ENCODE assay signal across 10 cellular contexts in the genomic region with DNA sequence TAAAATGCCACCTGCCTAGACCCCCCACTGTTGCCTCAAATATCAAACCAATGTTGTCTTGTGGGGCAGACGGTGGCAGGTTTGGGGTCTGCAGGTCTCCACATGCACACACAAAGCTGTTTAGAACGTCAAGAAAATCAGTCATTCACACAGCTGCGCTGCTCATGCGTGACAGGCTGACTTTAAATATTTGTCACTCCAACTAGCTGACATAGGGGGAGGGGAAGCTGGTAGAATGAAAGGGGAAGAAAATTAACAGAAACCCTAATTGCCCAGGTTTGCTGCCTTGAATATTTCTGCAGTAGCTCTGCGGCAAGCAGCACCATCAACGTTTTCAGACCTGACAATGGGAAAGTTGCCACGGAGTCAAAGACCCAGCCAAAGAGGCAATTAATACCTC.
DNase-seq lines count a peak whose midpoint lies in the region; ATAC-seq and TF ChIP-seq lines count a peak whose summit lies in the region.
"Had no signal": no experiment of that assay in that cellular context is flagged by ENCODE, and none has a peak within 500 bp of the region (broad histone marks: within the 10 kb centered on the region; RNA-seq: fewer than 3 reads in every experiment).

No MANE protein-coding gene starts in this region.

- peaks cover 0 to 26% (median 11%) of the 10 kb centered on the region in 4 donors for H3K4me1 ChIP-seq in tibial artery
- H3K4me1 ChIP-seq: testis had no signal

- H3K27ac ChIP-seq in tibial artery: no peak overlapping the region
- H3K27ac ChIP-seq: testis had no signal

- no peaks in the 10 kb centered on the region for H3K9me3 ChIP-seq in tibial artery
- H3K9me3 ChIP-seq: SK-N-SH, testis had no signal

- H3K4me3 ChIP-seq in tibial artery: no peak overlapping the region
- H3K4me3 ChIP-seq: testis had no signal

- H3K27me3 Mint-ChIP-seq in HFFc6 (ENCODE audit: insufficient read depth): peaks cover 9% of the 10 kb centered on the region
- H3K27me3 Mint-ChIP-seq in CD14-positive monocyte (ENCODE audit: low read depth in 3 of 3): peaks cover 34 to 56% (median 44%) of the 10 kb centered on the region in 3 donors

- peak; percentile 44 for DNase-seq in NCI-H146 (lab: John Stamatoyannopoulos, UW)
- DNase-seq in left kidney (ENCODE audit: low read depth, low spot score): peak; percentile 88
- no peak for DNase-seq in HFFc6
- no peak for DNase-seq in CD14-positive monocyte (ENCODE audit: low spot score)
- DNase-seq in kidney glomerular epithelial cell (lab: John Stamatoyannopoulos, UW): no peak
- DNase-seq in tibial artery: no peak
- DNase-seq: SK-N-SH, testis had no signal

- peak; percentile 69 for ATAC-seq in GM18519 (IDR thresholded peaks at IDR 0.05; ENCODE audit: low FRiP score, unreplicated experiment)
- ATAC-seq in HG02642 (IDR thresholded peaks at IDR 0.05; ENCODE audit: poor library complexity, unreplicated experiment): peak; percentile 67

- TF ChIP-seq CTCF in HFFc6 (IDR thresholded peaks at IDR 0.05) (no peak), CD14-positive monocyte (IDR thresholded peaks at IDR 0.05) (no peak), tibial artery (IDR thresholded peaks at IDR 0.05) (no peak)

- H3K27ac Mint-ChIP-seq in HFFc6 (no peak overlapping the region), CD14-positive monocyte (no peak overlapping the region)

- H3K9me3 Mint-ChIP-seq in HFFc6 (peaks cover 6% of the 10 kb centered on the region; the same call in 1 of the 2 replicates), CD14-positive monocyte (peaks cover 0 to 2% (median 0%) of the 10 kb centered on the region in 7 donors)

- H3K36me3 Mint-ChIP-seq in HFFc6 (ENCODE audit: low read depth): peaks cover 8% of the 10 kb centered on the region; the same call in 1 of the 2 replicates
- H3K36me3 Mint-ChIP-seq in CD14-positive monocyte: no peaks in the 10 kb centered on the region

- intact Hi-C loops in CD14-positive monocyte (cut with micrococcal nuclease): no loop called here
- intact Hi-C loops in tibial artery (cut with DNase I; ENCODE audit: low total_unique reads): no loop called here

- H3K27me3 ChIP-seq in tibial artery: no peaks in the 10 kb centered on the region
- H3K27me3 ChIP-seq: testis had no signal

- H3K4me1 Mint-ChIP-seq in HFFc6 (ENCODE audit: low read depth) (0 out of 2 replicates have a peak, but pooled peaks cover 4% of the 10 kb centered on the region), CD14-positive monocyte (peaks cover 18% of the 10 kb centered on the region)

- H3K36me3 ChIP-seq in tibial artery: no peaks in the 10 kb centered on the region

- H3K4me3 Mint-ChIP-seq in HFFc6: no peak overlapping the region
- H3K4me3 Mint-ChIP-seq in CD14-positive monocyte: no peak overlapping the region

Comparison
In these comparisons a context has a peak if more than half of its experiments do, and no peak if none do; other contexts are left out.
1. DNase-seq: peak in NCI-H146 (single experiment) and left kidney (single experiment); none in HFFc6 (single experiment), CD14-positive monocyte (single experiment), kidney glomerular epithelial cell (single experiment) and tibial artery (0 of 2).